Comparison of ENCODE assay signal across 25 cellular contexts in genomic region chr11:14266622-14267021, GRCh38.
DNase-seq lines count a peak whose midpoint lies in the region; ATAC-seq, FAIRE-seq and TF ChIP-seq lines count a peak whose summit lies in the region.
"Had no signal": no experiment of that assay in that cellular context is flagged by ENCODE, and none has a peak within 500 bp of the region (broad histone marks: within the 10 kb centered on the region; RNA-seq: fewer than 3 reads in every experiment).

No MANE protein-coding gene starts in this region.

- no peak overlapping the region for H2AK9ac ChIP-seq in IMR-90 (replicated peaks; ENCODE audit: low read depth, low read length, poor library complexity)

- H2AFZ ChIP-seq in IMR-90 (replicated peaks; ENCODE audit: low read length, poor library complexity) (no peak overlapping the region), H1 (ENCODE audit: low read length) (no peak overlapping the region)

- peaks cover 8% of the 10 kb centered on the region for H3K4me1 Mint-ChIP-seq in Caco-2 (ENCODE audit: low read depth, unreplicated experiment)

- H3K23ac ChIP-seq in IMR-90 (ENCODE audit: low read depth, low read length): no peak overlapping the region
- H3K23ac ChIP-seq in H1 (ENCODE audit: insufficient read length): no peak overlapping the region

- H3K4me3 ChIP-seq in A549: no peak overlapping the region
- H3K4me3 ChIP-seq in Caco-2 (ENCODE audit: low read depth, low read length): no peak overlapping the region
- no peak overlapping the region for H3K4me3 ChIP-seq in IMR-90 (ENCODE audit: insufficient read depth, low read depth, low read length)
- H3K4me3 ChIP-seq in H1 (ENCODE audit: extremely low read depth in 1 of 4, insufficient read depth in 2 of 4, low read depth in 3 of 4, low read length in 4 of 4): no peak overlapping the region
- H3K4me3 ChIP-seq: BLaER1 treated with 17β-estradiol and CSF1 and Interleukin-3, amounts not matched to agents 10 nM and 100 nM; GM12878 had no signal

- H2BK120ac ChIP-seq in IMR-90 (ENCODE audit: low read depth, low read length) (no peak overlapping the region), H1 (replicated peaks; ENCODE audit: low read depth, low read length) (no peak overlapping the region)

- H4K20me1 ChIP-seq in IMR-90 (ENCODE audit: insufficient read depth, low read length) (no peaks in the 10 kb centered on the region), H1 (replicated peaks in 1 of 2; ENCODE audit: control insufficient read depth in 1 of 2, insufficient read depth in 2 of 2, low read length in 2 of 2) (peaks cover 0 to 2% of the 10 kb centered on the region in 2 experiments)
- H4K20me1 ChIP-seq: BLaER1 treated with 17β-estradiol and CSF1 and Interleukin-3, amounts not matched to agents 10 nM and 100 nM had no signal

- H3K27me3 ChIP-seq in Caco-2 (replicated peaks; ENCODE audit: control insufficient read depth, insufficient read depth, low read length) (no peaks in the 10 kb centered on the region), IMR-90 (ENCODE audit: control insufficient read depth, insufficient read depth, low read length) (no peaks in the 10 kb centered on the region), H1 (replicated peaks in 1 of 4; ENCODE audit: control insufficient read depth in 3 of 4, extremely low read depth in 1 of 4, insufficient read depth in 3 of 4, low read length in 3 of 4) (peaks cover 0 to 2% (median 0%) of the 10 kb centered on the region in 4 experiments; a peak in 1 of 7 replicates)
- H3K27me3 ChIP-seq: BLaER1 treated with 17β-estradiol and CSF1 and Interleukin-3, amounts not matched to agents 10 nM and 100 nM had no signal

- H3K4ac ChIP-seq in IMR-90 (ENCODE audit: low read depth, low read length) (no peak overlapping the region), H1 (replicated peaks; ENCODE audit: insufficient read length, low read depth, low read length) (no peak overlapping the region)

- H3K79me2 ChIP-seq in H1 (ENCODE audit: control insufficient read depth in 1 of 2, insufficient read depth in 2 of 2, low read length in 2 of 2): no peaks in the 10 kb centered on the region

- peaks cover 60% of the 10 kb centered on the region for H3K36me3 Mint-ChIP-seq in Caco-2 (ENCODE audit: insufficient read depth, unreplicated experiment)

- no peaks in the 10 kb centered on the region for H3K9me3 Mint-ChIP-seq in Caco-2 (ENCODE audit: unreplicated experiment)
- H3K9me3 Mint-ChIP-seq: CD4-positive, alpha-beta T cell had no signal

- H2AK5ac ChIP-seq in IMR-90 (ENCODE audit: low read depth, low read length) (no peak overlapping the region), H1 (ENCODE audit: low read depth, low read length) (no peak overlapping the region)

- CTCF ChIA-PET in A549 (lab: Yijun Ruan, JAX) (interaction anchor here (1.3 kb wide), 1 partner anchor 34 kb away, joined by 3 read pairs; no protein-coding TSS in a partner anchor), Caco-2 (lab: Charles Lee) (no interaction called here), IMR-90 (lab: Yijun Ruan, JAX) (no interaction called here), H1 (lab: Charles Lee; ENCODE audit: partially characterized antibody) (interaction anchor here (1.3 to 2.8 kb wide), 4 partner anchors 34 to 188 kb away, joined by 3 to 7 read pairs (median 6); no protein-coding TSS in a partner anchor)

- in situ Hi-C loops in IMR-90 (cut with MboI; ENCODE audit: low sequenced_read_pairs) (loop anchor here (25.0 kb wide), 1 partner anchor 621 kb away; the partner anchor contains the start of gene CYP2R1), GM13976 (cut with MboI; ENCODE audit: low sequenced_read_pairs, unreplicated experiment) (no loop called here)

- POLR2A ChIA-PET in A549 (lab: Yijun Ruan, JAX) (no interaction called here), Caco-2 (lab: Charles Lee) (no interaction called here), IMR-90 (lab: Charles Lee; ENCODE audit: unreplicated experiment) (no interaction called here), H1 (lab: Charles Lee; ENCODE audit: partially characterized antibody) (interaction anchor here (2.1 kb wide), 1 partner anchor 8 kb away, joined by 16 read pairs; no protein-coding TSS in a partner anchor)

- H3K9ac ChIP-seq in IMR-90 (ENCODE audit: low read depth, low read length): no peak overlapping the region
- no peak overlapping the region for H3K9ac ChIP-seq in H1 (replicated peaks in 1 of 4; ENCODE audit: extremely low read depth in 1 of 4, low read depth in 3 of 4, low read length in 3 of 4)
- H3K9ac ChIP-seq: BLaER1 treated with 17β-estradiol and CSF1 and Interleukin-3, amounts not matched to agents 10 nM and 100 nM had no signal

- no peak overlapping the region for H3K27ac ChIP-seq in A549
- H3K27ac ChIP-seq in IMR-90 (ENCODE audit: insufficient read depth, low read length): no peak overlapping the region
- H3K27ac ChIP-seq in H1 (ENCODE audit: low read depth, low read length): no peak overlapping the region
- H3K27ac ChIP-seq: BLaER1 treated with 17β-estradiol and CSF1 and Interleukin-3, amounts not matched to agents 10 nM and 100 nM; C4-2B had no signal

- no peak for TF ChIP-seq EP300 in A549 (IDR thresholded peaks at IDR 0.05)
- TF ChIP-seq EP300 in H1 (IDR thresholded peaks at IDR 0.05; ENCODE audit: borderline replicate concordance in 1 of 2, low read depth in 2 of 2, low read length in 2 of 2): no peak

- H3K56ac ChIP-seq in IMR-90 (ENCODE audit: extremely low read depth, insufficient read depth, low read length) (no peak overlapping the region), H1 (replicated peaks; ENCODE audit: insufficient read length, low read depth, low read length) (no peak overlapping the region)

- no peak overlapping the region for H2BK20ac ChIP-seq in IMR-90 (ENCODE audit: low read depth, low read length)
- H2BK20ac ChIP-seq in H1 (ENCODE audit: low read length): no peak overlapping the region

- H4K8ac ChIP-seq in IMR-90 (ENCODE audit: low read depth in 2 of 2, low read length in 2 of 2) (no peak overlapping the region), H1 (ENCODE audit: extremely low read depth, insufficient read depth, low read length) (no peak overlapping the region)

- H3K4me1 ChIP-seq in A549 (no peaks in the 10 kb centered on the region), Caco-2 (peaks cover 9% of the 10 kb centered on the region), IMR-90 (ENCODE audit: control insufficient read depth, insufficient read depth, low read length) (no peaks in the 10 kb centered on the region), H1 (replicated peaks in 1 of 4; ENCODE audit: control insufficient read depth in 3 of 4, insufficient read depth in 4 of 4, low read length in 3 of 4) (no peaks in the 10 kb centered on the region)

- ATAC-seq in A549 (no peak), IMR-90 (ENCODE audit: low read depth) (no peak), GM21723 (IDR thresholded peaks at IDR 0.05; ENCODE audit: unreplicated experiment) (no peak)
- ATAC-seq: CD8-positive, alpha-beta T cell; GM12878 had no signal

- no peaks in the 10 kb centered on the region for H3K23me2 ChIP-seq in H1 (ENCODE audit: low read depth, low read length)

- WGBS in A549 (ENCODE audit: missing lambda C conversion rate): 92% methylated on average over 1 of the region's 1 CpG
- WGBS in IMR-90 (ENCODE audit: extremely low coverage in 2 of 2, insufficient read length in 1 of 2), 2 experiments: no CpG with 5 or more reads among the region's 1 CpG
- 95% methylated on average over 1 of the region's 1 CpG; no CpG with 5 or more reads in 1 of the 2 experiments for WGBS in H1 (ENCODE audit: extremely low coverage in 1 of 2, insufficient coverage in 1 of 2, insufficient read length in 1 of 2, insufficient replicate concordance in 2 of 2, low coverage in 1 of 2, low lambda C conversion rate in 2 of 2, missing lambda C conversion rate in 1 of 2), 2 experiments

- TF ChIP-seq CTCF in A549 (IDR thresholded peaks at IDR 0.05) (no peak), Caco-2 (IDR thresholded peaks at IDR 0.05; ENCODE audit: insufficient read depth in 1 of 2, low read depth in 1 of 2, low read length in 1 of 2, severe bottlenecking in 1 of 2, unreplicated experiment in 1 of 2) (no peak), IMR-90 (conservative IDR thresholded peaks at IDR 0.05; ENCODE audit: low read depth, low read length) (no peak), H1 (IDR thresholded peaks at IDR 0.05; ENCODE audit: control extremely low read depth in 1 of 3, insufficient read depth in 1 of 3, low read depth in 1 of 3, low read length in 3 of 3) (no peak), GM13976 (IDR thresholded peaks at IDR 0.05; ENCODE audit: borderline replicate concordance, control extremely low read depth, extremely low read depth, insufficient read depth, missing control alignments) (no peak)

- H3K18ac ChIP-seq in IMR-90 (ENCODE audit: low read depth, low read length) (no peak overlapping the region), H1 (ENCODE audit: extremely low read depth, low read length) (no peak overlapping the region)

- H2BK15ac ChIP-seq in IMR-90 (ENCODE audit: low read depth, low read length) (no peak overlapping the region), H1 (ENCODE audit: low read length) (no peak overlapping the region)

- intact Hi-C loops in Caco-2 (cut with micrococcal nuclease; ENCODE audit: unreplicated experiment): no loop called here
- intact Hi-C loops in IMR-90 (cut with micrococcal nuclease): no loop called here
- intact Hi-C loops in head of caudate nucleus (cut with DNase I): no loop called here

- no peak for FAIRE-seq in A549 (lab: Jason Lieb, UNC)
- FAIRE-seq in H1 (lab: Jason Lieb, UNC): no peak
- FAIRE-seq: A204.1, GM12878, GM12892 had no signal

- H2BK12ac ChIP-seq in H1 (ENCODE audit: low read depth, low read length): no peak overlapping the region

- H3K36me3 ChIP-seq in Caco-2 (ENCODE audit: control insufficient read depth, insufficient read depth, low read length) (peaks cover 4% of the 10 kb centered on the region), IMR-90 (ENCODE audit: control insufficient read depth, insufficient read depth, low read length) (peaks cover 8% of the 10 kb centered on the region), H1 (ENCODE audit: control insufficient read depth in 2 of 4, insufficient read depth in 4 of 4, low read length in 3 of 4) (peaks cover 0 to 32% (median 6%) of the 10 kb centered on the region in 4 experiments; a peak in 5 of 8 replicates)

- TF ChIP-seq POLR2A in A549 (IDR thresholded peaks at IDR 0.05; ENCODE audit: low read length) (no peak), IMR-90 (IDR thresholded peaks at IDR 0.05; ENCODE audit: low read depth, low read length) (no peak), H1 (IDR thresholded peaks at IDR 0.05; ENCODE audit: control extremely low read depth in 1 of 2, low read depth in 2 of 2, low read length in 2 of 2) (no peak)

- dilution Hi-C loops in IMR-90 (cut with HindIII; ENCODE audit: low sequenced_read_pairs, unreplicated experiment): no loop called here

- H4K5ac ChIP-seq in IMR-90 (ENCODE audit: low read depth, low read length) (no peak overlapping the region), H1 (ENCODE audit: insufficient read length, low read depth, low read length) (no peak overlapping the region)

- no peak overlapping the region for H2BK5ac ChIP-seq in IMR-90 (ENCODE audit: low read depth, low read length, poor library complexity, severe bottlenecking)
- no peak overlapping the region for H2BK5ac ChIP-seq in H1 (ENCODE audit: low read depth, low read length)

- H3K27ac Mint-ChIP-seq in Caco-2 (ENCODE audit: unreplicated experiment): no peak overlapping the region
- H3K27ac Mint-ChIP-seq: B cell; CD4-positive, alpha-beta T cell; CD8-positive, alpha-beta T cell had no signal

- H3K9me3 ChIP-seq in A549 (no peaks in the 10 kb centered on the region), Caco-2 (no peaks in the 10 kb centered on the region), IMR-90 (ENCODE audit: control insufficient read depth, insufficient read depth, low read length) (no peaks in the 10 kb centered on the region), H1 (ENCODE audit: insufficient read depth in 2 of 2, low read depth in 1 of 2, low read length in 1 of 2) (peaks cover 15 to 26% of the 10 kb centered on the region in 2 experiments)

- H3K4me3 Mint-ChIP-seq in Caco-2 (ENCODE audit: unreplicated experiment): no peak overlapping the region
- H3K4me3 Mint-ChIP-seq: B cell; CD4-positive, alpha-beta T cell; CD8-positive, alpha-beta T cell had no signal

- DNase-seq in A549 (ENCODE audit: low read depth in 1 of 2, low spot score in 1 of 2) (no peak), Caco-2 (no peak), IMR-90 (no peak), H1 (ENCODE audit: low read depth in 1 of 2, low spot score in 2 of 2) (no peak), T1000 (lab: John Stamatoyannopoulos, UW) (no peak), GM13976 (ENCODE audit: low spot score) (no peak), head of caudate nucleus (no peak)
- DNase-seq: 8988T; AML-193; CD4-positive, alpha-beta T cell; CD8-positive, alpha-beta T cell; DMS 273 treated with DMSO at 0.1 percent for 48 hours; DMS153; DMS53; DMS79; DND-41; EL; GDM1 had no signal

- H4K91ac ChIP-seq in IMR-90 (ENCODE audit: insufficient read depth, low read depth, low read length): no peak overlapping the region
- no peak overlapping the region for H4K91ac ChIP-seq in H1 (replicated peaks; ENCODE audit: insufficient read length, low read length)

- H3K79me1 ChIP-seq in IMR-90 (ENCODE audit: low read depth in 1 of 2, low read length in 2 of 2) (peaks cover 0 to 3% of the 10 kb centered on the region in 2 experiments; a peak in 3 of 4 replicates), H1 (ENCODE audit: low read depth, low read length) (no peaks in the 10 kb centered on the region; the same call in 1 of the 2 replicates)

- no peaks in the 10 kb centered on the region for H3K27me3 Mint-ChIP-seq in Caco-2 (ENCODE audit: insufficient read depth, unreplicated experiment)
- H3K27me3 Mint-ChIP-seq: B cell; CD4-positive, alpha-beta T cell had no signal

- no peak overlapping the region for H3K4me2 ChIP-seq in A549
- no peak overlapping the region for H3K4me2 ChIP-seq in IMR-90 (ENCODE audit: low read depth, low read length)
- H3K4me2 ChIP-seq in H1 (ENCODE audit: insufficient read depth in 1 of 2, low read depth in 2 of 2, low read length in 2 of 2): no peak overlapping the region
- H3K4me2 ChIP-seq: BLaER1 treated with 17β-estradiol and CSF1 and Interleukin-3, amounts not matched to agents 10 nM and 100 nM had no signal

- H3K14ac ChIP-seq in IMR-90 (replicated peaks; ENCODE audit: low read depth, low read length): no peak overlapping the region
- no peak overlapping the region for H3K14ac ChIP-seq in H1 (ENCODE audit: insufficient read length)

- TF ChIP-seq RAD21 in A549 (conservative IDR thresholded peaks at IDR 0.05 in 1 of 2, IDR thresholded peaks at IDR 0.05 in 1 of 2): no peak
- no peak for TF ChIP-seq RAD21 in IMR-90 (IDR thresholded peaks at IDR 0.05; ENCODE audit: low read length)
- no peak for TF ChIP-seq RAD21 in H1 (IDR thresholded peaks at IDR 0.05 in 1 of 2, conservative IDR thresholded peaks at IDR 0.05 in 1 of 2; ENCODE audit: low read depth in 2 of 2, low read length in 2 of 2)

- H3K9me1 ChIP-seq in IMR-90 (ENCODE audit: insufficient read depth, low read length): peaks cover 8% of the 10 kb centered on the region; the same call in 1 of the 2 replicates

- BruUV-seq in Caco-2 (replicated peaks; lab: Mats Ljungman, UMichigan): TSS peak; percentile 52
- no TSS peak for BruUV-seq in IMR-90 (replicated peaks; lab: Mats Ljungman, UMichigan)

Comparison
In these comparisons a context has a peak if more than half of its experiments do, and no peak if none do; other contexts are left out.
1. CTCF ChIA-PET loops: an anchor here in A549 (1.3 kb wide) and H1 (1.3 to 2.8 kb wide); none called in Caco-2 and IMR-90.
2. Of the 18 proteins assayed by ChIP-seq in both H1 and A549: peak only in H1: none; only in A549: none; in both: MAFK; in neither: 17.